1 cellular context compared by ENCODE assay signal in genomic region chr19:40663712-40664692, GRCh38.
TF ChIP-seq lines count a peak whose summit lies in the region.

No MANE protein-coding gene starts in this region.

TF ChIP-seq in HEK293, 187 proteins besides CTCF, POLR2A, EP300 and RAD21 (continued from another document):
- TF ChIP-seq AEBP2 (tag by site-specific recombination; IDR thresholded peaks at IDR 0.05; ENCODE audit: borderline replicate concordance), result no peak
- no peak for TF ChIP-seq PRDM4 (tag by site-specific recombination; IDR thresholded peaks at IDR 0.05)
- TF ChIP-seq ZNF830 (tag by site-specific recombination; IDR thresholded peaks at IDR 0.05; ENCODE audit: low read depth), result no peak
- TF ChIP-seq ZNF223 (tag by site-specific recombination; IDR thresholded peaks at IDR 0.05), result peak; percentile 36; the same call in 1 of the 2 replicates
- peak; percentile 53 for TF ChIP-seq GLIS2 (tag by site-specific recombination; IDR thresholded peaks at IDR 0.05)
- no peak for TF ChIP-seq ZNF560 (tag by site-specific recombination; IDR thresholded peaks at IDR 0.05; ENCODE audit: borderline replicate concordance)
- no peak; the same call in 1 of the 2 replicates for TF ChIP-seq ZBTB10 (tag by site-specific recombination; IDR thresholded peaks at IDR 0.05)
- no peak for TF ChIP-seq ZNF16 (tag by site-specific recombination; IDR thresholded peaks at IDR 0.05; ENCODE audit: low read depth)
- TF ChIP-seq ZBTB1 (tag by site-specific recombination; IDR thresholded peaks at IDR 0.05), result no peak
- TF ChIP-seq HIC1 (tag by site-specific recombination; IDR thresholded peaks at IDR 0.05), result 0 out of 2 replicates have a peak, but pooled peaks have one; percentile 8
- TF ChIP-seq EGR2 (tag by site-specific recombination; IDR thresholded peaks at IDR 0.05; ENCODE audit: low read depth), result peak; percentile 66
- TF ChIP-seq ZNF768 (tag by site-specific recombination; IDR thresholded peaks at IDR 0.05), result no peak
- TF ChIP-seq ZSCAN30 (tag by site-specific recombination; IDR thresholded peaks at IDR 0.05), result no peak
- no peak for TF ChIP-seq ZNF704 (tag by site-specific recombination; IDR thresholded peaks at IDR 0.05)
- TF ChIP-seq ZNF157 (tag by site-specific recombination; IDR thresholded peaks at IDR 0.05), result no peak
- TF ChIP-seq ZBTB48 (tag by site-specific recombination; IDR thresholded peaks at IDR 0.05), result peak; percentile 24; the same call in 1 of the 2 replicates
- TF ChIP-seq ZNF335 (tag by site-specific recombination; conservative IDR thresholded peaks at IDR 0.05), result peak; percentile 98
- no peak for TF ChIP-seq KLF10 (tag by site-specific recombination; IDR thresholded peaks at IDR 0.05)
